Comparison of ENCODE assay signal across 10 cellular contexts in the genomic region with DNA sequence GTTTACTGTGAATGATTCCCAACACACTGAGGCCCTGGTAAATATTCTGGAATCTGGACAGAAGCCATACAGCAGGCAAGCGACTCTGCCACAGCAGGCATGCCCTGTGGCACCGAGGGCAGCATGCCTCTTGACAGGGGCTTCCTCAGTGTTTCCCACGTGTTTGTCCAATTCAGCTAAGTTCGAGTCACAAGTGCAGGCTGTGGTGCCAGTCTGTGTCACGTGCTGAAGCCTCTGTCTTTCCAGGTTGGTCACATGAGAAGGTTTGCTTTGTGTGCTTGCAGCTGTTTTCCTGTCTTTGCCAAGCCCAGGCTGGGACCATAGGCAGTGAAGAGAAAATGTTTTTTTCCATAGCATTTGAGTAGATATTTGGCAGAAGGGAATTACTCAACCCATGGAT. TPM values are rescaled to one million over a fixed set of nuclear protein-coding genes. Genes with fewer than 3 reads are reported as not detected.
DNase-seq lines count a peak whose midpoint lies in the region; ATAC-seq and TF ChIP-seq lines count a peak whose summit lies in the region.
"Had no signal": no experiment of that assay in that cellular context is flagged by ENCODE, and none has a peak within 500 bp of the region (broad histone marks: within the 10 kb centered on the region; RNA-seq: fewer than 3 reads in every experiment).

No MANE protein-coding gene starts in this region.

- H3K9me3 Mint-ChIP-seq in activated naive CD8-positive, alpha-beta T cell treated with anti-CD3 and anti-CD28 coated beads for 36 hours: no peaks in the 10 kb centered on the region

- H3K27ac Mint-ChIP-seq in activated naive CD8-positive, alpha-beta T cell treated with anti-CD3 and anti-CD28 coated beads for 36 hours: no peak overlapping the region

- ATAC-seq in SK-N-SH treated with all-trans-retinoic acid at 6 μM for 48 hours: no peak

- peaks cover 9% of the 10 kb centered on the region for H3K27me3 ChIP-seq in SK-N-SH (ENCODE audit: insufficient read depth)
- H3K27me3 ChIP-seq: SJSA1 had no signal

- no peak overlapping the region; the same call in 1 of the 2 replicates for H2AFZ ChIP-seq in SK-N-SH (ENCODE audit: low read depth)

- no peaks in the 10 kb centered on the region for H3K9me3 ChIP-seq in SK-N-SH
- H3K9me3 ChIP-seq: SJSA1 had no signal

- H3K4me1 ChIP-seq in SK-N-SH (ENCODE audit: control insufficient read depth in 1 of 2, insufficient read depth in 2 of 2, low read depth in 1 of 2, low read length in 1 of 2): peaks cover 0 to 18% of the 10 kb centered on the region in 2 experiments; a peak in 1 of 4 replicates

- H3K27ac ChIP-seq in SK-N-SH (ENCODE audit: low read depth in 2 of 2, low read length in 1 of 2): no peak overlapping the region
- H3K27ac ChIP-seq: SJSA1 had no signal

- TF ChIP-seq RAD21 in SK-N-SH (IDR thresholded peaks at IDR 0.05; ENCODE audit: low read length): no peak

- H3K79me2 ChIP-seq in SK-N-SH (ENCODE audit: insufficient read depth): no peaks in the 10 kb centered on the region

- H3K36me3 ChIP-seq in SK-N-SH (replicated peaks in 1 of 2; ENCODE audit: control insufficient read depth in 1 of 2, insufficient read depth in 2 of 2, low read length in 1 of 2): no peaks in the 10 kb centered on the region
- H3K36me3 ChIP-seq: SJSA1 had no signal

- no peak for TF ChIP-seq CTCF in SK-N-SH (IDR thresholded peaks at IDR 0.05)

- H3K27me3 Mint-ChIP-seq in activated naive CD8-positive, alpha-beta T cell treated with anti-CD3 and anti-CD28 coated beads for 36 hours: no peaks in the 10 kb centered on the region

- TF ChIP-seq EP300 in SK-N-SH (IDR thresholded peaks at IDR 0.05; ENCODE audit: borderline replicate concordance in 1 of 2, low read depth in 1 of 2, low read length in 1 of 2): no peak

- CTCF ChIA-PET in SK-N-SH (lab: Yijun Ruan, JAX): interaction anchor here (0.6 to 7.0 kb wide), 9 partner anchors 10 to 774 kb away, joined by 3 to 74 read pairs (median 9); no protein-coding TSS in a partner anchor

- no peak overlapping the region for H3K4me3 ChIP-seq in SK-N-SH (ENCODE audit: low read depth in 2 of 2, low read length in 1 of 2)
- H3K4me3 ChIP-seq: SJSA1 had no signal

- H3K4me3 Mint-ChIP-seq in activated naive CD8-positive, alpha-beta T cell treated with anti-CD3 and anti-CD28 coated beads for 36 hours: no peak overlapping the region

- no peak for DNase-seq in SK-N-SH
- peak; percentile 66 for DNase-seq in dermis blood vessel endothelial cell
- DNase-seq in mucosa of gallbladder (ENCODE audit: low spot score): peak; percentile 78
- peak; percentile 63 for DNase-seq in ureter (ENCODE audit: low spot score)
- no peak for DNase-seq in activated naive CD8-positive, alpha-beta T cell treated with anti-CD3 and anti-CD28 coated beads for 36 hours
- DNase-seq in activated T-cell treated with anti-CD3 and anti-CD28 coated beads, Interleukin-2, amount 50 U/mL, for 48 hours: no peak
- no peak for DNase-seq in NK-92 (lab: John Stamatoyannopoulos, UW; ENCODE audit: unreplicated experiment)
- DNase-seq: activated naive CD4-positive, alpha-beta T cell had no signal

- WGBS in SK-N-SH (ENCODE audit: low lambda C conversion rate): 6% methylated on average over 4 of the region's 5 CpGs

- H3K4me2 ChIP-seq in SK-N-SH: no peak overlapping the region

- POLR2A ChIA-PET in SK-N-SH (lab: Yijun Ruan, JAX): interaction anchor here (0.6 kb wide), 1 partner anchor 356 kb away, joined by 3 read pairs; no protein-coding TSS in a partner anchor

- H4K20me1 ChIP-seq in SK-N-SH (ENCODE audit: insufficient read depth): no peaks in the 10 kb centered on the region

- no peaks in the 10 kb centered on the region for H3F3A ChIP-seq in SK-N-SH (replicated peaks; ENCODE audit: insufficient read depth)

- H3K4me1 Mint-ChIP-seq in activated naive CD8-positive, alpha-beta T cell treated with anti-CD3 and anti-CD28 coated beads for 36 hours: peaks cover 28% of the 10 kb centered on the region

- no peak overlapping the region for H3K9ac ChIP-seq in SK-N-SH

- H3K36me3 Mint-ChIP-seq in activated naive CD8-positive, alpha-beta T cell treated with anti-CD3 and anti-CD28 coated beads for 36 hours: no peaks in the 10 kb centered on the region

- H3K9me2 ChIP-seq in SK-N-SH: no peaks in the 10 kb centered on the region

TF ChIP-seq in SK-N-SH, 30 proteins besides CTCF, POLR2A, EP300 and RAD21:
- TF ChIP-seq FOSL2 (IDR thresholded peaks at IDR 0.05; ENCODE audit: borderline replicate concordance, low read depth): no peak
- no peak for TF ChIP-seq TCF12 (IDR thresholded peaks at IDR 0.05)
- no peak for TF ChIP-seq TEAD4 (IDR thresholded peaks at IDR 0.05; ENCODE audit: borderline replicate concordance, insufficient read depth)
- no peak for TF ChIP-seq SMC3 (IDR thresholded peaks at IDR 0.05; ENCODE audit: low read depth, low read length)
- peak; percentile 54; the same call in 1 of the 2 replicates for TF ChIP-seq MXI1 (IDR thresholded peaks at IDR 0.05; ENCODE audit: low read depth, low read length)

TF ChIP-seq in SK-N-SH treated with all-trans-retinoic acid at 6 μM for 48 hours, 23 proteins besides CTCF, POLR2A, EP300 and RAD21:
- TF ChIP-seq ZNF70 (CRISPR knock-in tag; IDR thresholded peaks at IDR 0.05) (no peak), PPARA (CRISPR knock-in tag; IDR thresholded peaks at IDR 0.05; ENCODE audit: borderline replicate concordance) (no peak), ZFP3 (CRISPR knock-in tag; IDR thresholded peaks at IDR 0.05) (no peak), RARB (CRISPR knock-in tag; IDR thresholded peaks at IDR 0.05) (no peak), GLIS3 (CRISPR knock-in tag; IDR thresholded peaks at IDR 0.05) (no peak), ZFP30 (CRISPR knock-in tag; IDR thresholded peaks at IDR 0.05) (no peak), ISL1 (CRISPR knock-in tag; IDR thresholded peaks at IDR 0.05) (no peak), ZNF565 (CRISPR knock-in tag; conservative IDR thresholded peaks at IDR 0.05; ENCODE audit: low read depth) (no peak), OSR1 (CRISPR knock-in tag; IDR thresholded peaks at IDR 0.05) (no peak), CSDC2 (CRISPR knock-in tag; IDR thresholded peaks at IDR 0.05) (no peak)
- TF ChIP-seq, protein P1, sequence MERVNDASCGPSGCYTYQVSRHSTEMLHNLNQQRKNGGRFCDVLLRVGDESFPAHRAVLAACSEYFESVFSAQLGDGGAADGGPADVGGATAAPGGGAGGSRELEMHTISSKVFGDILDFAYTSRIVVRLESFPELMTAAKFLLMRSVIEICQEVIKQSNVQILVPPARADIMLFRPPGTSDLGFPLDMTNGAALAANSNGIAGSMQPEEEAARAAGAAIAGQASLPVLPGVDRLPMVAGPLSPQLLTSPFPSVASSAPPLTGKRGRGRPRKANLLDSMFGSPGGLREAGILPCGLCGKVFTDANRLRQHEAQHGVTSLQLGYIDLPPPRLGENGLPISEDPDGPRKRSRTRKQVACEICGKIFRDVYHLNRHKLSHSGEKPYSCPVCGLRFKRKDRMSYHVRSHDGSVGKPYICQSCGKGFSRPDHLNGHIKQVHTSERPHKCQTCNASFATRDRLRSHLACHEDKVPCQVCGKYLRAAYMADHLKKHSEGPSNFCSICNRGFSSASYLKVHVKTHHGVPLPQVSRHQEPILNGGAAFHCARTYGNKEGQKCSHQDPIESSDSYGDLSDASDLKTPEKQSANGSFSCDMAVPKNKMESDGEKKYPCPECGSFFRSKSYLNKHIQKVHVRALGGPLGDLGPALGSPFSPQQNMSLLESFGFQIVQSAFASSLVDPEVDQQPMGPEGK (CRISPR knock-in tag; IDR thresholded peaks at IDR 0.05; ENCODE audit: borderline replicate concordance): no peak
- TF ChIP-seq, protein P2, sequence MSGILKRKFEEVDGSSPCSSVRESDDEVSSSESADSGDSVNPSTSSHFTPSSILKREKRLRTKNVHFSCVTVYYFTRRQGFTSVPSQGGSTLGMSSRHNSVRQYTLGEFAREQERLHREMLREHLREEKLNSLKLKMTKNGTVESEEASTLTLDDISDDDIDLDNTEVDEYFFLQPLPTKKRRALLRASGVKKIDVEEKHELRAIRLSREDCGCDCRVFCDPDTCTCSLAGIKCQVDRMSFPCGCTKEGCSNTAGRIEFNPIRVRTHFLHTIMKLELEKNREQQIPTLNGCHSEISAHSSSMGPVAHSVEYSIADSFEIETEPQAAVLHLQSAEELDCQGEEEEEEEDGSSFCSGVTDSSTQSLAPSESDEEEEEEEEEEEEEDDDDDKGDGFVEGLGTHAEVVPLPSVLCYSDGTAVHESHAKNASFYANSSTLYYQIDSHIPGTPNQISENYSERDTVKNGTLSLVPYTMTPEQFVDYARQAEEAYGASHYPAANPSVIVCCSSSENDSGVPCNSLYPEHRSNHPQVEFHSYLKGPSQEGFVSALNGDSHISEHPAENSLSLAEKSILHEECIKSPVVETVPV (CRISPR knock-in tag; IDR thresholded peaks at IDR 0.05): no peak

RNA-seq across cellular contexts. Expression of a gene that starts 2.4 kb away (rescaled TPM):
- 0.67 and 1.1 TPM in 2 replicates for polyA plus RNA-seq in SK-N-SH (2012; rRNA removed)
- 0.55 and 1.7 TPM in 2 replicates for polyA plus RNA-seq in SK-N-SH (2012; cell fraction: cytosol; rRNA removed)
- polyA plus RNA-seq in SK-N-SH (2012; cell fraction: nucleus; rRNA removed): 1.8 and 2.7 TPM in 2 replicates
- total RNA-seq in dermis blood vessel endothelial cell (2.2 and 3.2 TPM in 2 replicates), mucosa of gallbladder (104 TPM), ureter (415 TPM)
- 10 to 100 TPM; 18.6 to 18.7 TPM for total RNA-seq in activated naive CD8-positive, alpha-beta T cell treated with anti-CD3 and anti-CD28 coated beads for 36 hours

RNA-seq across cellular contexts. Expression of a gene that starts 26.1 kb away (rescaled TPM):
- not detected in 2 replicates for polyA plus RNA-seq in SK-N-SH (2012; rRNA removed)
- 0.04 TPM in 1 of 2 replicates, not detected in the other for polyA plus RNA-seq in SK-N-SH (2012; cell fraction: cytosol; rRNA removed)
- 0.02 TPM in 1 of 2 replicates, not detected in the other for polyA plus RNA-seq in SK-N-SH (2012; cell fraction: nucleus; rRNA removed)
- total RNA-seq in dermis blood vessel endothelial cell: 0.65 TPM in 1 of 2 replicates, not detected in the other
- 12.9 TPM for total RNA-seq in mucosa of gallbladder
- total RNA-seq in ureter: 13.6 TPM
- total RNA-seq in activated naive CD8-positive, alpha-beta T cell treated with anti-CD3 and anti-CD28 coated beads for 36 hours: not detected

Comparison
In these comparisons a context has a peak if more than half of its experiments do, and no peak if none do; other contexts are left out.
1. DNase-seq: peak in dermis blood vessel endothelial cell (single experiment), mucosa of gallbladder (single experiment) and ureter (single experiment); none in SK-N-SH (single experiment), activated naive CD8-positive, alpha-beta T cell treated with anti-CD3 and anti-CD28 coated beads for 36 hours (single experiment), activated T-cell treated with anti-CD3 and anti-CD28 coated beads, Interleukin-2, amount 50 U/mL, for 48 hours (0 of 2) and NK-92 (single experiment).